8 cellular contexts compared by ENCODE assay signal in the genomic region with DNA sequence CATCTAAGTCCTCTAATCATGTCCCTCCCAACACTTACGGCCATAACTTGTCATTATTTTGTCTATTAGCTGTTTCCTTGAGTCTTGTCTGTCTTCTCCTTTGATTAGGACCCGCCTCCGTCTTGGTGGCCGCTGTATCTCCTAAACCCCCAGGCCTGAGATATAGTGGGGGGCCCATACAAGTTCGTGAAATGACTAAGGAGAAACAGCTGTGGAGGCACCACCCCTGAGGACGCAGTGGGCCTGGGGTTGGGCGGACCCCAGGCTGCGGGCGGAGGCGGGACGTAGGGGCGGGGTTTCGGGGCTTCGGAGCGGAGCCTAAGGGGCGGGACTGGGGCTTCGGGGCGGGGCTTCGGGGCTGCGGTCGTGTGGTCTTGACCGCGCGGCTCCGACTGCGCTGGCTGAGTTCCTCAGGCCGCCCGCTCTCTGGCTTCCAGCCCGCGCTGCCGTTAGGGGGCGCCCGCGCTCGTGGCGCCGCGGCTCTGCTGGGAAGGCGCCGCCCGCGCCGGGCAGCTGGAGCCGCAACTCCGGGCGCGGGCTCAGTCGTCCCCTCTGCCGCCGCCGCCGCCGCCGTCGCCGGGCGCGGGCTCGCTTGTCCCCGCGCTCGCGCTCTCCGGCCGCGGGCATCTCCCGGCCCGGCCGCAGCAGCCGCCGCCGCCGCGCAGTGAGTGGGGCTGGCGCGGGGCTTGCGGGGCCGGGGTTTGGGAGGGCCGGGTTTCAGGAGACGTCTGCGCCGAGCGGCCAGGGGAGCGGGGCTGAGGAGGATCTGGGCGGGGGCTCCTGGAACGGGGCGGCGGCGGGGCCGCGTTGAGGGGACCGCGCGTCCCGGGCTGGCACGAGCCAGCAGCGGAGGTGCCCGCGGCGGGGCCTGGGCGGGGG. TPM values are rescaled to one million over a fixed set of nuclear protein-coding genes. Genes with fewer than 3 reads are reported as not detected.
DNase-seq lines count a peak whose midpoint lies in the region; ATAC-seq, FAIRE-seq and TF ChIP-seq lines count a peak whose summit lies in the region.

A gene (plus strand): TSS at position 591 of the 879 bp plus-strand sequence. CDS start 6,660 bp downstream, outside the sequence.

- no peak within 1 kb of the TSS for H3K27ac ChIP-seq in AG04450 (ENCODE audit: low read depth, low read length)
- peak within 1 kb of the TSS; percentile 72 for H3K27ac ChIP-seq in caudate nucleus (ENCODE audit: low read depth, low read length)
- no peak within 1 kb of the TSS for H3K27ac ChIP-seq in keratinocyte (ENCODE audit: control insufficient read depth, insufficient read depth, low read length)

- peak; percentile 80 for DNase-seq in AG04450 (ENCODE audit: low read depth, low spot score)
- DNase-seq in NCI-H2196 treated with DMSO at 0.1 percent for 48 hours (lab: John Stamatoyannopoulos, UW; ENCODE audit: unreplicated experiment), result peak; percentile 44
- peak; percentile 97 for DNase-seq in WTC11 (ENCODE audit: low spot score)
- DNase-seq in caudate nucleus (lab: John Stamatoyannopoulos, UW), result peak in 60 of 61 donors; percentile 14 to 93 (median 80)
- DNase-seq in keratinocyte (ENCODE audit: low read depth, low spot score), result peak; percentile 21
- peak; percentile 65 to 87 (median 74) for DNase-seq in stimulated activated CD4-positive, alpha-beta T cell treated with anti-CD3 and anti-CD28 coated beads, Interleukin-12 subunit alpha, Interleukin-12 subunit beta, amount 100 ng/mL, for 48 hours (ENCODE audit: low read depth in 2 of 3, low spot score in 1 of 3)

- H3K4me3 ChIP-seq in AG04450 (ENCODE audit: low read depth, low read length) (peak within 1 kb of the TSS; percentile 84), keratinocyte (ENCODE audit: control insufficient read depth in 2 of 3, extremely low read depth in 1 of 3, insufficient read depth in 2 of 3, low read depth in 1 of 3, low read length in 3 of 3) (peak within 1 kb of the TSS; percentile 58 to 73 (median 64))

- no peaks in the 10 kb centered on the region for H3K36me3 ChIP-seq in keratinocyte (ENCODE audit: control insufficient read depth in 2 of 2, extremely low read depth in 1 of 2, insufficient read depth in 2 of 2, low read length in 2 of 2)

- no peaks in the 10 kb centered on the region for H3K36me3 Mint-ChIP-seq in WTC11

- H3K27ac Mint-ChIP-seq in WTC11, result peak within 1 kb of the TSS; percentile 86

- H3K27me3 Mint-ChIP-seq in WTC11 (ENCODE audit: low read depth), result peaks cover 12% of the 10 kb centered on the region

- no peaks in the 10 kb centered on the region for H3K9me3 ChIP-seq in AG04450 (ENCODE audit: control insufficient read depth, insufficient read depth, low read length)
- H3K9me3 ChIP-seq in keratinocyte (ENCODE audit: control insufficient read depth, low read depth, low read length), result no peaks in the 10 kb centered on the region

- H2AFZ ChIP-seq in keratinocyte (ENCODE audit: control insufficient read depth, low read length), result peak within 1 kb of the TSS; percentile 39

- no peaks in the 10 kb centered on the region for H4K20me1 ChIP-seq in keratinocyte (ENCODE audit: control insufficient read depth, extremely low read depth, insufficient read depth, low read length)

- H3K4me1 ChIP-seq in keratinocyte (ENCODE audit: control insufficient read depth, extremely low read depth, insufficient read depth, low read length), result peaks cover 24% of the 10 kb centered on the region

- H3K9ac ChIP-seq in keratinocyte (ENCODE audit: control insufficient read depth, extremely low read depth, insufficient read depth, low read length), result peak within 1 kb of the TSS; percentile 56

- TF ChIP-seq CTCF in AG04450 (IDR thresholded peaks at IDR 0.05; ENCODE audit: low read depth, low read length) (peak; percentile 59), WTC11 (IDR thresholded peaks at IDR 0.05) (peak; percentile 66), keratinocyte (optimal IDR thresholded peaks at IDR 0.05 in 1 of 3, IDR thresholded peaks at IDR 0.05 in 1 of 3, conservative IDR thresholded peaks at IDR 0.05 in 1 of 3; ENCODE audit: extremely low read depth in 1 of 3, insufficient read depth in 2 of 3, low read length in 3 of 3) (peak in 2 of 3 experiments; percentile 75 to 84)

- H3K4me1 Mint-ChIP-seq in WTC11, result peaks cover 63% of the 10 kb centered on the region

- no peaks in the 10 kb centered on the region for H3K79me2 ChIP-seq in keratinocyte (ENCODE audit: control insufficient read depth, insufficient read depth, low read length)

- H3K27me3 ChIP-seq in AG04450 (ENCODE audit: control insufficient read depth, insufficient read depth, low read length), result no peaks in the 10 kb centered on the region
- H3K27me3 ChIP-seq in keratinocyte (ENCODE audit: control insufficient read depth, extremely low read depth, insufficient read depth, low read length), result peaks cover 8% of the 10 kb centered on the region

- H3K9me3 Mint-ChIP-seq in WTC11, result no peaks in the 10 kb centered on the region

- H3K4me2 ChIP-seq in keratinocyte (ENCODE audit: control insufficient read depth, extremely low read depth, insufficient read depth, low read depth, low read length), result peak within 1 kb of the TSS; percentile 87

- peak within 1 kb of the TSS; percentile 89 for H3K4me3 Mint-ChIP-seq in WTC11

- POLR2A ChIA-PET in AG04450 (lab: Yijun Ruan, JAX), result interaction anchor here (0.7 to 1.0 kb wide), 3 partner anchors 8 to 186 kb away, joined by 4 to 6 read pairs (median 4); a partner anchor contains a TSS
- POLR2A ChIA-PET in WTC11 (lab: Charles Lee), result interaction anchor here (1.0 to 1.2 kb wide), 3 partner anchors 12 to 185 kb away, joined by 3 to 4 read pairs (median 3); a partner anchor contains a TSS

- ATAC-seq in GM18868 (IDR thresholded peaks at IDR 0.05; ENCODE audit: unreplicated experiment), result peak; percentile 92
- peak; percentile 90 for ATAC-seq in HG03108 (IDR thresholded peaks at IDR 0.05; ENCODE audit: unreplicated experiment)
- ATAC-seq in WTC11, result peak; percentile 97

- no peak for FAIRE-seq in keratinocyte (lab: Jason Lieb, UNC)

- no peaks in the 10 kb centered on the region for H3K9me1 ChIP-seq in keratinocyte (ENCODE audit: control insufficient read depth, extremely low read depth, insufficient read depth, low read length)

- dilution Hi-C loops in keratinocyte (cut with MboI; ENCODE audit: extremely low pct_ligation_motif_present, low sequenced_read_pairs), result no loop called here

- CTCF ChIA-PET in AG04450 (lab: Charles Lee), result interaction anchor here (0.6 to 2.7 kb wide), 24 partner anchors 8 to 1556 kb away, joined by 3 to 18 read pairs (median 4); a partner anchor contains a TSS
- CTCF ChIA-PET in WTC11 (lab: Charles Lee), result interaction anchor here (0.6 to 3.3 kb wide), 34 partner anchors 8 to 1195 kb away, joined by 3 to 24 read pairs (median 4); a partner anchor contains a TSS

TF ChIP-seq in WTC11, 78 proteins besides CTCF, POLR2A, EP300 and RAD21 (continues in another document):
- TF ChIP-seq ZNF138 (CRISPR knock-in tag; conservative IDR thresholded peaks at IDR 0.05), result no peak
- TF ChIP-seq NFATC4 (CRISPR knock-in tag; IDR thresholded peaks at IDR 0.05), result no peak
- TF ChIP-seq SP1 (CRISPR knock-in tag; conservative IDR thresholded peaks at IDR 0.05), result peak; percentile 64; the same call in 1 of the 2 replicates
- TF ChIP-seq GABPB1 (CRISPR knock-in tag; IDR thresholded peaks at IDR 0.05), result peak; percentile 42; the same call in 1 of the 2 replicates
- TF ChIP-seq SMAD3 (CRISPR knock-in tag; IDR thresholded peaks at IDR 0.05; ENCODE audit: borderline replicate concordance), result no peak
- TF ChIP-seq, protein P1, sequence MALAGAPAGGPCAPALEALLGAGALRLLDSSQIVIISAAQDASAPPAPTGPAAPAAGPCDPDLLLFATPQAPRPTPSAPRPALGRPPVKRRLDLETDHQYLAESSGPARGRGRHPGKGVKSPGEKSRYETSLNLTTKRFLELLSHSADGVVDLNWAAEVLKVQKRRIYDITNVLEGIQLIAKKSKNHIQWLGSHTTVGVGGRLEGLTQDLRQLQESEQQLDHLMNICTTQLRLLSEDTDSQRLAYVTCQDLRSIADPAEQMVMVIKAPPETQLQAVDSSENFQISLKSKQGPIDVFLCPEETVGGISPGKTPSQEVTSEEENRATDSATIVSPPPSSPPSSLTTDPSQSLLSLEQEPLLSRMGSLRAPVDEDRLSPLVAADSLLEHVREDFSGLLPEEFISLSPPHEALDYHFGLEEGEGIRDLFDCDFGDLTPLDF (CRISPR knock-in tag; IDR thresholded peaks at IDR 0.05), result no peak
- TF ChIP-seq CREM (CRISPR knock-in tag; IDR thresholded peaks at IDR 0.05), result 0 out of 2 replicates have a peak, but pooled peaks have one; percentile 61
- no peak for TF ChIP-seq NR3C1 (CRISPR knock-in tag; conservative IDR thresholded peaks at IDR 0.05; ENCODE audit: low read depth)
- TF ChIP-seq, protein P2, sequence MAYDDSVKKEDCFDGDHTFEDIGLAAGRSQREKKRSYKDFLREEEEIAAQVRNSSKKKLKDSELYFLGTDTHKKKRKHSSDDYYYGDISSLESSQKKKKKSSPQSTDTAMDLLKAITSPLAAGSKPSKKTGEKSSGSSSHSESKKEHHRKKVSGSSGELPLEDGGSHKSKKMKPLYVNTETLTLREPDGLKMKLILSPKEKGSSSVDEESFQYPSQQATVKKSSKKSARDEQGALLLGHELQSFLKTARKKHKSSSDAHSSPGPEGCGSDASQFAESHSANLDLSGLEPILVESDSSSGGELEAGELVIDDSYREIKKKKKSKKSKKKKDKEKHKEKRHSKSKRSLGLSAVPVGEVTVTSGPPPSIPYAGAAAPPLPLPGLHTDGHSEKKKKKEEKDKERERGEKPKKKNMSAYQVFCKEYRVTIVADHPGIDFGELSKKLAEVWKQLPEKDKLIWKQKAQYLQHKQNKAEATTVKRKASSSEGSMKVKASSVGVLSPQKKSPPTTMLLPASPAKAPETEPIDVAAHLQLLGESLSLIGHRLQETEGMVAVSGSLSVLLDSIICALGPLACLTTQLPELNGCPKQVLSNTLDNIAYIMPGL (CRISPR knock-in tag; IDR thresholded peaks at IDR 0.05), result peak; percentile 83
- TF ChIP-seq TEAD4 (CRISPR knock-in tag; IDR thresholded peaks at IDR 0.05), result no peak

RNA-seq across cellular contexts. Expression of the gene that starts here (rescaled TPM):
- polyA plus RNA-seq in AG04450 (2011; rRNA removed) (9.6 and 13.7 TPM in 2 replicates), keratinocyte (4.9 to 7.6 TPM (median 5.3 TPM) in 3 replicates)
- polyA minus RNA-seq in AG04450 (2011; rRNA and poly(A)+ RNA removed), result 6.2 and 8.1 TPM in 2 replicates
- 15.2 to 16.4 TPM (median 15.5 TPM) in 3 replicates for total RNA-seq in WTC11 (2021)
- 2.2 TPM for polyA plus RNA-seq in keratinocyte (2011; ENCODE audit: low read depth)
- 3.6 and 5.6 TPM in 2 replicates for polyA plus RNA-seq in keratinocyte (2011; cell fraction: cytosol; rRNA removed)
- polyA plus RNA-seq in keratinocyte (2011; cell fraction: nucleus; rRNA removed), result 6.2 and 8.2 TPM in 2 replicates
- polyA plus RNA-seq in keratinocyte (2012; ENCODE audit: low replicate concordance), result 2.8 and 3.6 TPM in 2 replicates
- 1.2 to 4.5 TPM (median 3.0 TPM) in 3 replicates for polyA minus RNA-seq in keratinocyte
- polyA minus RNA-seq in keratinocyte (2011; cell fraction: cytosol; rRNA and poly(A)+ RNA removed), result 2.1 TPM
- polyA minus RNA-seq in keratinocyte (2011; cell fraction: nucleus; rRNA and poly(A)+ RNA removed), result 1.6 and 1.8 TPM in 2 replicates

Comparison
In these comparisons a context has a peak if more than half of its experiments do, and no peak if none do; other contexts are left out.
1. DNase-seq: peak in every context shown above with its lines; median percentile 97 in WTC11; 80 in AG04450; 80 in caudate nucleus; 74 in stimulated activated CD4-positive, alpha-beta T cell treated with anti-CD3 and anti-CD28 coated beads, Interleukin-12 subunit alpha, Interleukin-12 subunit beta, amount 100 ng/mL, for 48 hours; 44 in NCI-H2196 treated with DMSO at 0.1 percent for 48 hours; 21 in keratinocyte.